In genomic region chr13:48496271-48496670, GRCh38 we compare ENCODE assay signal across 21 cellular contexts. TPM values are rescaled to one million over a fixed set of nuclear protein-coding genes. Genes with fewer than 3 reads are reported as not detected.
DNase-seq lines count a peak whose midpoint lies in the region; ATAC-seq and TF ChIP-seq lines count a peak whose summit lies in the region.
"Had no signal": no experiment of that assay in that cellular context is flagged by ENCODE, and none has a peak within 500 bp of the region (broad histone marks: within the 10 kb centered on the region; RNA-seq: fewer than 3 reads in every experiment).

No MANE protein-coding gene starts in this region.

- H3K36me3 ChIP-seq in Karpas-422 (ENCODE audit: insufficient read depth, low read length) (no peaks in the 10 kb centered on the region), subcutaneous abdominal adipose tissue (ENCODE audit: control insufficient read depth in 5 of 5, insufficient read depth in 5 of 5, low read length in 5 of 5) (peaks cover 0 to 18% (median 7%) of the 10 kb centered on the region in 5 donors)
- H3K36me3 ChIP-seq: cardiac muscle cell, vagina, WERI-Rb-1 had no signal

- H3K36me3 Mint-ChIP-seq in activated CD8-positive, alpha-beta T cell treated with anti-CD3 and anti-CD28 coated beads, Interleukin-2, amount 10 ng/mL, durations not matched to agents 7 days and 5 days (ENCODE audit: low read depth) = peaks cover 40% of the 10 kb centered on the region
- H3K36me3 Mint-ChIP-seq in activated CD8-positive, alpha-beta T cell treated with anti-CD3 and anti-CD28 coated beads for 36 hours (ENCODE audit: low read depth) = no peaks in the 10 kb centered on the region
- H3K36me3 Mint-ChIP-seq in effector memory CD8-positive, alpha-beta T cell (ENCODE audit: insufficient read depth) = peaks cover 5% of the 10 kb centered on the region

- no peak for DNase-seq in activated CD8-positive, alpha-beta T cell treated with anti-CD3 and anti-CD28 coated beads, Interleukin-2, amount 10 ng/mL, durations not matched to agents 7 days and 5 days
- DNase-seq in activated CD8-positive, alpha-beta T cell treated with anti-CD3 and anti-CD28 coated beads for 36 hours = no peak
- DNase-seq in Karpas-422 = no peak
- DNase-seq in effector memory CD8-positive, alpha-beta T cell = no peak
- DNase-seq: activated CD8-positive, alpha-beta memory T cell treated with anti-CD3 and anti-CD28 coated beads for 24 hours; amniotic stem cell; COR-L47; foreskin melanocyte; NCI-H1048; NCI-H2081; NCI-H510A; Right ventricle myocardium superior; stimulated activated CD4-positive, alpha-beta T cell treated with anti-CD3 and anti-CD28 coated beads, Interleukin-4, amount 100 ng/mL, for 4 hours; WERI-Rb-1 had no signal

- peaks cover 4% of the 10 kb centered on the region; the same call in 1 of the 2 replicates for H3K79me2 ChIP-seq in Karpas-422 (ENCODE audit: low read length)

- POLR2A ChIA-PET in activated CD8-positive, alpha-beta T cell treated with anti-CD3 and anti-CD28 coated beads, Interleukin-2, amount 10 ng/mL, durations not matched to agents 7 days and 5 days (lab: Charles Lee) = interaction anchor here (0.8 to 1.9 kb wide), 4 partner anchors 10 to 479 kb away, joined by 3 to 10 read pairs (median 4); partner anchors contain the start of genes LPAR6 and RCBTB2
- POLR2A ChIA-PET in activated CD8-positive, alpha-beta T cell treated with anti-CD3 and anti-CD28 coated beads for 36 hours (lab: Charles Lee) = interaction anchor here (0.6 to 1.3 kb wide), 3 partner anchors 10 to 89 kb away, joined by 3 read pairs; no protein-coding TSS in a partner anchor

- H3K27me3 ChIP-seq in Karpas-422 (ENCODE audit: low read length) (no peaks in the 10 kb centered on the region), subcutaneous abdominal adipose tissue (ENCODE audit: control insufficient read depth in 5 of 5, insufficient read depth in 4 of 5, low read length in 5 of 5) (no peaks in the 10 kb centered on the region)
- H3K27me3 ChIP-seq: cardiac muscle cell, neutrophil, vagina had no signal

- H3K27me3 Mint-ChIP-seq in activated CD8-positive, alpha-beta T cell treated with anti-CD3 and anti-CD28 coated beads, Interleukin-2, amount 10 ng/mL, durations not matched to agents 7 days and 5 days (ENCODE audit: low read depth) = no peaks in the 10 kb centered on the region
- H3K27me3 Mint-ChIP-seq in activated CD8-positive, alpha-beta T cell treated with anti-CD3 and anti-CD28 coated beads for 36 hours = no peaks in the 10 kb centered on the region
- no peaks in the 10 kb centered on the region for H3K27me3 Mint-ChIP-seq in effector memory CD8-positive, alpha-beta T cell

- H2AFZ ChIP-seq in Karpas-422 (ENCODE audit: low read length) = no peak overlapping the region

- TF ChIP-seq CTCF in activated CD8-positive, alpha-beta T cell treated with anti-CD3 and anti-CD28 coated beads for 36 hours (IDR thresholded peaks at IDR 0.05) = no peak

- ATAC-seq in activated CD8-positive, alpha-beta T cell treated with anti-CD3 and anti-CD28 coated beads, Interleukin-2, amount 10 ng/mL, durations not matched to agents 7 days and 5 days = no peak
- no peak for ATAC-seq in activated CD8-positive, alpha-beta T cell treated with anti-CD3 and anti-CD28 coated beads for 36 hours
- ATAC-seq in effector memory CD8-positive, alpha-beta T cell (replicated peaks) = no peak
- ATAC-seq in HG02798 (IDR thresholded peaks at IDR 0.05; ENCODE audit: poor library complexity, unreplicated experiment) (no peak), HG03520 (IDR thresholded peaks at IDR 0.05; ENCODE audit: unreplicated experiment) (no peak), GM18907 (IDR thresholded peaks at IDR 0.05; ENCODE audit: unreplicated experiment) (no peak)

- H3K9ac ChIP-seq in Karpas-422 (ENCODE audit: low read length) (no peak overlapping the region), subcutaneous abdominal adipose tissue (ENCODE audit: low read length in 5 of 5) (peak overlapping the region in 1 of 5 donors; percentile 18)

- peak overlapping the region; percentile 90 for H3K27ac Mint-ChIP-seq in activated CD8-positive, alpha-beta T cell treated with anti-CD3 and anti-CD28 coated beads, Interleukin-2, amount 10 ng/mL, durations not matched to agents 7 days and 5 days
- no peak overlapping the region for H3K27ac Mint-ChIP-seq in activated CD8-positive, alpha-beta T cell treated with anti-CD3 and anti-CD28 coated beads for 36 hours
- peak overlapping the region; percentile 75 to 80 for H3K27ac Mint-ChIP-seq in effector memory CD8-positive, alpha-beta T cell

- H3K4me1 Mint-ChIP-seq in activated CD8-positive, alpha-beta T cell treated with anti-CD3 and anti-CD28 coated beads, Interleukin-2, amount 10 ng/mL, durations not matched to agents 7 days and 5 days (ENCODE audit: low read depth) = peaks cover 65% of the 10 kb centered on the region
- peaks cover 20% of the 10 kb centered on the region for H3K4me1 Mint-ChIP-seq in activated CD8-positive, alpha-beta T cell treated with anti-CD3 and anti-CD28 coated beads for 36 hours (ENCODE audit: low read depth)
- peaks cover 36 to 44% of the 10 kb centered on the region in 2 donors for H3K4me1 Mint-ChIP-seq in effector memory CD8-positive, alpha-beta T cell (ENCODE audit: low read depth in 2 of 2)

- H3K9me3 ChIP-seq in Karpas-422 (ENCODE audit: low read length) (no peaks in the 10 kb centered on the region), subcutaneous abdominal adipose tissue (ENCODE audit: control insufficient read depth in 5 of 5, low read length in 5 of 5) (no peaks in the 10 kb centered on the region)
- H3K9me3 ChIP-seq: neutrophil, vagina had no signal

- H3K9me2 ChIP-seq in Karpas-422 (replicated peaks; ENCODE audit: insufficient read depth, low read length) = no peaks in the 10 kb centered on the region

- H3K27ac ChIP-seq in Karpas-422 (ENCODE audit: low read length) = 0 out of 2 replicates have a peak overlapping the region, but pooled peaks have one; percentile 100
- peak overlapping the region; percentile 9 for H3K27ac ChIP-seq in subcutaneous abdominal adipose tissue (ENCODE audit: low read depth, low read length)
- H3K27ac ChIP-seq: cardiac muscle cell, neutrophil, WERI-Rb-1 had no signal

- peak overlapping the region; percentile 53 for H3K4me3 Mint-ChIP-seq in activated CD8-positive, alpha-beta T cell treated with anti-CD3 and anti-CD28 coated beads, Interleukin-2, amount 10 ng/mL, durations not matched to agents 7 days and 5 days
- no peak overlapping the region for H3K4me3 Mint-ChIP-seq in activated CD8-positive, alpha-beta T cell treated with anti-CD3 and anti-CD28 coated beads for 36 hours
- peak overlapping the region; percentile 55 to 57 for H3K4me3 Mint-ChIP-seq in effector memory CD8-positive, alpha-beta T cell

- intact Hi-C loops in activated CD8-positive, alpha-beta T cell treated with anti-CD3 and anti-CD28 coated beads for 36 hours (cut with micrococcal nuclease) = loop anchor here (10.0 kb wide), 1 partner anchor 91 kb away; no protein-coding TSS in a partner anchor

- CTCF ChIA-PET in activated CD8-positive, alpha-beta T cell treated with anti-CD3 and anti-CD28 coated beads, Interleukin-2, amount 10 ng/mL, durations not matched to agents 7 days and 5 days (lab: Charles Lee) = interaction anchor here (1.0 to 3.1 kb wide), 5 partner anchors 8 to 84 kb away, joined by 3 to 19 read pairs (median 3); no protein-coding TSS in a partner anchor
- CTCF ChIA-PET in activated CD8-positive, alpha-beta T cell treated with anti-CD3 and anti-CD28 coated beads for 36 hours (lab: Charles Lee) = interaction anchor here (1.0 to 1.5 kb wide), 2 partner anchors 9 to 32 kb away, joined by 3 to 7 read pairs; no protein-coding TSS in a partner anchor

- peaks cover 80% of the 10 kb centered on the region for H3K4me1 ChIP-seq in Karpas-422 (ENCODE audit: low read length)
- peaks cover 5 to 53% (median 37%) of the 10 kb centered on the region in 5 donors for H3K4me1 ChIP-seq in subcutaneous abdominal adipose tissue (ENCODE audit: control insufficient read depth in 5 of 5, insufficient read depth in 5 of 5, low read length in 5 of 5)

- no peaks in the 10 kb centered on the region for H3K9me3 Mint-ChIP-seq in activated CD8-positive, alpha-beta T cell treated with anti-CD3 and anti-CD28 coated beads, Interleukin-2, amount 10 ng/mL, durations not matched to agents 7 days and 5 days (ENCODE audit: insufficient read depth)
- no peaks in the 10 kb centered on the region for H3K9me3 Mint-ChIP-seq in activated CD8-positive, alpha-beta T cell treated with anti-CD3 and anti-CD28 coated beads for 36 hours
- no peaks in the 10 kb centered on the region for H3K9me3 Mint-ChIP-seq in effector memory CD8-positive, alpha-beta T cell

- H3K4me3 ChIP-seq in Karpas-422 (ENCODE audit: low read length) (no peak overlapping the region), subcutaneous abdominal adipose tissue (ENCODE audit: low read depth in 1 of 5, low read length in 5 of 5) (peak overlapping the region in 1 of 5 donors; percentile 10)
- H3K4me3 ChIP-seq: cardiac muscle cell, vagina had no signal

- no peak overlapping the region for H3K4me2 ChIP-seq in Karpas-422 (ENCODE audit: low read depth, low read length, poor library complexity, severe bottlenecking)

- H4K20me1 ChIP-seq in Karpas-422 (ENCODE audit: insufficient read depth, low read depth, low read length) = no peaks in the 10 kb centered on the region

RNA-seq across cellular contexts. Expression of gene RCBTB2, which starts 36.6 kb away (rescaled TPM):
- total RNA-seq in activated CD8-positive, alpha-beta T cell treated with anti-CD3 and anti-CD28 coated beads, Interleukin-2, amount 10 ng/mL, durations not matched to agents 7 days and 5 days = 10 to 100 TPM; 31.0 to 31.5 TPM
- 1 to 10 TPM; 1.6 to 2.2 TPM for total RNA-seq in activated CD8-positive, alpha-beta T cell treated with anti-CD3 and anti-CD28 coated beads for 36 hours
- total RNA-seq in Karpas-422 (2014; rRNA removed; shearing (Covaris generic); ENCODE audit: low replicate concordance) = 20.2 and 25.6 TPM in 2 replicates
